ENCODE assay signal across 17 cellular contexts in the genomic region with DNA sequence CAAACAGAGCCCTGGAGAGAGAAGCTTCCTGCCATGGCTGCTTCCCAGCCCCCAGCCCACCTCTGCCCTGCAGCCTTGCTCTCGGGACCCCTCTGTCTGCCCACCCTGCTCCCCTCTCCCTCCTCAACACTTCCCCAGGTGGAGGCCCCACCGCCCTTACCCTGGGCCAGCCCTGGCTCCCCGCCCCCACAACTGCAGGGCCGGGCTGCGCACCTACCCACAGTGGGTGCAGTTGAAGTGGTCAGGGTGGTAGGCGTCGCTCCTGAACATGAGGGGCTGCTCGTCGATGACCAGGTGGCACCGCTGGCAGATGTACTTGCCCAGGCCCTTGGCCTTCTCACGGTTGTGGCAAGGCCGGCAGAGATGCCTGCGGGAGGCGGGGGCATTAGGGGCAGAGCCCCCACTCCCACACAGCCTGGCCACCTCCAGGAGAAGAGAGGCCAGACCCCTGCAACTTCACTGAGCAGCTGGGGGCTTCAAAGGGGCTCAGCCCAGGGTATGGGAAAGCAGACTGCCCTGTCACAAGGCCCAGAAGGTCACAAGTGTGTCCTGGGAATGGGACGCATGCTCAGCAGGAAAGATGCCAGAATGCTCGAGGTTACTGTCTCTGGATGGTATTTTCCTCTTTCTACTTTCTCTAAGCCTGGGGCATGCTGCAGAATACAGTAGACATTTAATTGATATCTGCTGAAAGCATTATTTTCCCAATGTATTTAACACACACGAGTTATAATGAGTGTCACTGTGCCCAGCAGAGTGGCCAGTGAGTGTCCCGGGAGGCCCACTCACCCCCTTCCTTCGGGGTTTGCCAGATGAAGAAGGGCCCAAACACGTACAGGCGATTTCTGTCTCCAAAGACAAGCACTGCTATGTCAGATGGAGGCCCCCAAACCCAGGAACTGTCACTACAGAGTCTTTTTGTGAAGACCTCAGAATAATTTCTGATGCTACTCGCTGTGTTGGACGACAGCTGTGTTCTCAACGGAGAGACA. TPM values are rescaled to one million over a fixed set of nuclear protein-coding genes. Genes with fewer than 3 reads are reported as not detected.
DNase-seq lines count a peak whose midpoint lies in the region; ATAC-seq, FAIRE-seq and TF ChIP-seq lines count a peak whose summit lies in the region.
"Had no signal": no experiment of that assay in that cellular context is flagged by ENCODE, and none has a peak within 500 bp of the region (broad histone marks: within the 10 kb centered on the region; RNA-seq: fewer than 3 reads in every experiment).

No MANE protein-coding gene starts in this region.

- H3K9ac ChIP-seq in kidney (ENCODE audit: low read length in 2 of 2) = no peak overlapping the region

- no peak overlapping the region for H3K4me3 ChIP-seq in kidney (ENCODE audit: low read length in 2 of 2)

- ATAC-seq in activated CD8-positive, alpha-beta T cell treated with anti-CD3 and anti-CD28 coated beads, Interleukin-2, amount 10 ng/mL, durations not matched to agents 7 days and 5 days = no peak
- ATAC-seq in stimulated activated naive CD8-positive, alpha-beta T cell treated with anti-CD3 and anti-CD28 coated beads, Interleukin-15, amount 100 ng/mL, for 72 hours = peak; percentile 10
- no peak for ATAC-seq in HG02938 (IDR thresholded peaks at IDR 0.05; ENCODE audit: unreplicated experiment)
- ATAC-seq in HG03135 (IDR thresholded peaks at IDR 0.05; ENCODE audit: unreplicated experiment) = no peak
- ATAC-seq: PC-3, SK-N-SH treated with all-trans-retinoic acid at 6 μM for 48 hours had no signal

- TF ChIP-seq CTCF in kidney (IDR thresholded peaks at IDR 0.05; ENCODE audit: borderline replicate concordance, extremely low read depth, insufficient read depth) = no peak

- H3K9me3 Mint-ChIP-seq in activated T-cell treated with anti-CD3 and anti-CD28 coated beads, Interleukin-2, amount 50 U/mL, for 24 hours = no peaks in the 10 kb centered on the region
- H3K9me3 Mint-ChIP-seq in activated CD8-positive, alpha-beta T cell treated with anti-CD3 and anti-CD28 coated beads, Interleukin-2, amount 10 ng/mL, durations not matched to agents 7 days and 5 days (ENCODE audit: insufficient read depth) = no peaks in the 10 kb centered on the region
- no peaks in the 10 kb centered on the region for H3K9me3 Mint-ChIP-seq in stimulated activated naive CD8-positive, alpha-beta T cell treated with anti-CD3 and anti-CD28 coated beads, Interleukin-15, amount 100 ng/mL, for 72 hours
- H3K9me3 Mint-ChIP-seq: activated T-cell treated with anti-CD3 and anti-CD28 coated beads, Interleukin-2, amount 50 U/mL, for 4 hours had no signal

- intact Hi-C loops in kidney (cut with DNase I) = no loop called here

- DNase-seq in activated T-cell treated with anti-CD3 and anti-CD28 coated beads, Interleukin-2, amount 50 U/mL, for 24 hours = no peak
- DNase-seq in activated T-cell treated with anti-CD3 and anti-CD28 coated beads, Interleukin-2, amount 50 U/mL, for 48 hours = no peak
- no peak for DNase-seq in activated CD8-positive, alpha-beta T cell treated with anti-CD3 and anti-CD28 coated beads, Interleukin-2, amount 10 ng/mL, durations not matched to agents 7 days and 5 days
- DNase-seq in kidney (peak; percentile 57), RCC 7860 (ENCODE audit: low spot score) (no peak)
- no peak for DNase-seq in stimulated activated naive CD8-positive, alpha-beta T cell treated with anti-CD3 and anti-CD28 coated beads, Interleukin-15, amount 100 ng/mL, for 72 hours
- DNase-seq: 8988T, C1 segment of cervical spinal cord, NCI-H69, PC-3 had no signal

- peak overlapping the region; percentile 52 for H3K27ac Mint-ChIP-seq in activated T-cell treated with anti-CD3 and anti-CD28 coated beads, Interleukin-2, amount 50 U/mL, for 24 hours
- H3K27ac Mint-ChIP-seq in activated CD8-positive, alpha-beta T cell treated with anti-CD3 and anti-CD28 coated beads, Interleukin-2, amount 10 ng/mL, durations not matched to agents 7 days and 5 days = peak overlapping the region; percentile 75
- H3K27ac Mint-ChIP-seq in stimulated activated naive CD8-positive, alpha-beta T cell treated with anti-CD3 and anti-CD28 coated beads, Interleukin-15, amount 100 ng/mL, for 72 hours = peak overlapping the region; percentile 86 to 95

- no peaks in the 10 kb centered on the region for H3K9me3 ChIP-seq in kidney (ENCODE audit: control insufficient read depth in 1 of 2, low read length in 2 of 2)
- H3K9me3 ChIP-seq: neutrophil had no signal

- no peaks in the 10 kb centered on the region for H3K27me3 Mint-ChIP-seq in activated T-cell treated with anti-CD3 and anti-CD28 coated beads, Interleukin-2, amount 50 U/mL, for 24 hours
- no peaks in the 10 kb centered on the region for H3K27me3 Mint-ChIP-seq in activated CD8-positive, alpha-beta T cell treated with anti-CD3 and anti-CD28 coated beads, Interleukin-2, amount 10 ng/mL, durations not matched to agents 7 days and 5 days (ENCODE audit: low read depth)
- H3K27me3 Mint-ChIP-seq in stimulated activated naive CD8-positive, alpha-beta T cell treated with anti-CD3 and anti-CD28 coated beads, Interleukin-15, amount 100 ng/mL, for 72 hours = no peaks in the 10 kb centered on the region

- CTCF ChIA-PET in activated CD8-positive, alpha-beta T cell treated with anti-CD3 and anti-CD28 coated beads, Interleukin-2, amount 10 ng/mL, durations not matched to agents 7 days and 5 days (lab: Charles Lee) = interaction anchor here (1.0 kb wide), 1 partner anchor 59 kb away, joined by 3 read pairs; no protein-coding TSS in a partner anchor

- POLR2A ChIA-PET in activated CD8-positive, alpha-beta T cell treated with anti-CD3 and anti-CD28 coated beads, Interleukin-2, amount 10 ng/mL, durations not matched to agents 7 days and 5 days (lab: Charles Lee) = no interaction called here

- H3K4me3 Mint-ChIP-seq in activated T-cell treated with anti-CD3 and anti-CD28 coated beads, Interleukin-2, amount 50 U/mL, for 24 hours = peak overlapping the region; percentile 8
- H3K4me3 Mint-ChIP-seq in activated CD8-positive, alpha-beta T cell treated with anti-CD3 and anti-CD28 coated beads, Interleukin-2, amount 10 ng/mL, durations not matched to agents 7 days and 5 days = peak overlapping the region; percentile 74
- peak overlapping the region; percentile 75 to 85 for H3K4me3 Mint-ChIP-seq in stimulated activated naive CD8-positive, alpha-beta T cell treated with anti-CD3 and anti-CD28 coated beads, Interleukin-15, amount 100 ng/mL, for 72 hours

- H3K4me1 ChIP-seq in kidney (ENCODE audit: control insufficient read depth in 1 of 2, insufficient read depth in 1 of 2, low read depth in 1 of 2, low read length in 2 of 2) = peaks cover 0 to 17% of the 10 kb centered on the region in 2 donors

- H3K4me1 Mint-ChIP-seq in activated T-cell treated with anti-CD3 and anti-CD28 coated beads, Interleukin-2, amount 50 U/mL, for 24 hours (ENCODE audit: low read depth) = peaks cover 41% of the 10 kb centered on the region
- peaks cover 39% of the 10 kb centered on the region for H3K4me1 Mint-ChIP-seq in activated CD8-positive, alpha-beta T cell treated with anti-CD3 and anti-CD28 coated beads, Interleukin-2, amount 10 ng/mL, durations not matched to agents 7 days and 5 days (ENCODE audit: low read depth)
- H3K4me1 Mint-ChIP-seq in stimulated activated naive CD8-positive, alpha-beta T cell treated with anti-CD3 and anti-CD28 coated beads, Interleukin-15, amount 100 ng/mL, for 72 hours = peaks cover 72% of the 10 kb centered on the region

- H3K36me3 Mint-ChIP-seq in activated T-cell treated with anti-CD3 and anti-CD28 coated beads, Interleukin-2, amount 50 U/mL, for 24 hours (ENCODE audit: low read depth) = peaks cover 4% of the 10 kb centered on the region
- peaks cover 6% of the 10 kb centered on the region for H3K36me3 Mint-ChIP-seq in activated CD8-positive, alpha-beta T cell treated with anti-CD3 and anti-CD28 coated beads, Interleukin-2, amount 10 ng/mL, durations not matched to agents 7 days and 5 days (ENCODE audit: low read depth)

- FAIRE-seq in kidney (lab: Jason Lieb, UNC) = no peak
- no peak for FAIRE-seq in RCC 7860 (lab: Jason Lieb, UNC)

- H3K36me3 ChIP-seq in kidney (ENCODE audit: control insufficient read depth in 1 of 2, insufficient read depth in 2 of 2, low read length in 2 of 2) = no peaks in the 10 kb centered on the region
- H3K36me3 ChIP-seq: neutrophil had no signal

- H3K27ac ChIP-seq in kidney (ENCODE audit: low read depth in 2 of 2, low read length in 2 of 2) = no peak overlapping the region
- H3K27ac ChIP-seq: epithelial cell of prostate, neutrophil had no signal

RNA-seq across cellular contexts. Expression of a gene that starts 3.0 kb away (rescaled TPM):
- not detected for total RNA-seq in activated CD8-positive, alpha-beta T cell treated with anti-CD3 and anti-CD28 coated beads, Interleukin-2, amount 10 ng/mL, durations not matched to agents 7 days and 5 days
- 0.50 TPM for total RNA-seq in kidney
- 0.39 TPM for polyA plus RNA-seq in kidney (ENCODE audit: insufficient read depth, low read depth, low replicate concordance)
- total RNA-seq: activated T-cell treated with anti-CD3 and anti-CD28 coated beads, Interleukin-2, amount 50 U/mL, for 4 hours; glomerular endothelial cell had no signal

RNA-seq across cellular contexts. Expression of a gene that starts 32.3 kb away (rescaled TPM):
- total RNA-seq in activated CD8-positive, alpha-beta T cell treated with anti-CD3 and anti-CD28 coated beads, Interleukin-2, amount 10 ng/mL, durations not matched to agents 7 days and 5 days = 10 to 100 TPM; 35.3 to 38.3 TPM
- total RNA-seq in kidney = 101 TPM
- polyA plus RNA-seq in kidney (ENCODE audit: insufficient read depth, low read depth, low replicate concordance) = 107 TPM

RNA-seq across cellular contexts. Expression of a gene that starts 58.3 kb away (rescaled TPM):
- 1 to 10 TPM; 4.8 to 5.5 TPM for total RNA-seq in activated CD8-positive, alpha-beta T cell treated with anti-CD3 and anti-CD28 coated beads, Interleukin-2, amount 10 ng/mL, durations not matched to agents 7 days and 5 days
- total RNA-seq in kidney = 9.3 TPM
- polyA plus RNA-seq in kidney (ENCODE audit: insufficient read depth, low read depth, low replicate concordance) = 5.1 TPM

Comparison
In these comparisons a context has a peak if more than half of its experiments do, and no peak if none do; other contexts are left out.
1. H3K4me3 Mint-ChIP-seq: peak in every context shown above with its lines; median percentile 80 in stimulated activated naive CD8-positive, alpha-beta T cell treated with anti-CD3 and anti-CD28 coated beads, Interleukin-15, amount 100 ng/mL, for 72 hours; 74 in activated CD8-positive, alpha-beta T cell treated with anti-CD3 and anti-CD28 coated beads, Interleukin-2, amount 10 ng/mL, durations not matched to agents 7 days and 5 days; 8 in activated T-cell treated with anti-CD3 and anti-CD28 coated beads, Interleukin-2, amount 50 U/mL, for 24 hours.